In genomic region chr7:66352071-66352470, GRCh38 we compare ENCODE assay signal across 1 cellular context.
TF ChIP-seq lines count a peak whose summit lies in the region.

No MANE protein-coding gene starts in this region.

TF ChIP-seq in HepG2, 621 proteins besides CTCF, POLR2A, EP300 and RAD21 (continued from another document):
- TF ChIP-seq, protein P1, sequence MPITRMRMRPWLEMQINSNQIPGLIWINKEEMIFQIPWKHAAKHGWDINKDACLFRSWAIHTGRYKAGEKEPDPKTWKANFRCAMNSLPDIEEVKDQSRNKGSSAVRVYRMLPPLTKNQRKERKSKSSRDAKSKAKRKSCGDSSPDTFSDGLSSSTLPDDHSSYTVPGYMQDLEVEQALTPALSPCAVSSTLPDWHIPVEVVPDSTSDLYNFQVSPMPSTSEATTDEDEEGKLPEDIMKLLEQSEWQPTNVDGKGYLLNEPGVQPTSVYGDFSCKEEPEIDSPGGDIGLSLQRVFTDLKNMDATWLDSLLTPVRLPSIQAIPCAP (CRISPR knock-in tag; IDR thresholded peaks at IDR 0.05; ENCODE audit: low read depth): no peak
- TF ChIP-seq ZSCAN25 (CRISPR knock-in tag; IDR thresholded peaks at IDR 0.05) (no peak), ZMYM3 (CRISPR knock-in tag; IDR thresholded peaks at IDR 0.05) (no peak), SRY (CRISPR knock-in tag; IDR thresholded peaks at IDR 0.05) (no peak), ZNF713 (CRISPR knock-in tag; IDR thresholded peaks at IDR 0.05) (no peak), NFATC3 (CRISPR knock-in tag; IDR thresholded peaks at IDR 0.05) (no peak), PAXIP1 (CRISPR knock-in tag; conservative IDR thresholded peaks at IDR 0.05) (no peak), FOXA1 (IDR thresholded peaks at IDR 0.05) (no peak), FOXA1 (CRISPR knock-in tag; IDR thresholded peaks at IDR 0.05) (0 out of 2 replicates have a peak, but pooled peaks have one; percentile 36), GTF3A (CRISPR knock-in tag; conservative IDR thresholded peaks at IDR 0.05) (no peak), ASH2L (IDR thresholded peaks at IDR 0.05; ENCODE audit: insufficient read length, low read depth, low read length) (peak; percentile 23), STAG1 (CRISPR knock-in tag; IDR thresholded peaks at IDR 0.05) (peak; percentile 33), TCF7 (IDR thresholded peaks at IDR 0.05; ENCODE audit: low read depth) (no peak), SNRNP70 (IDR thresholded peaks at IDR 0.05; ENCODE audit: low read depth, low read length) (no peak)
- TF ChIP-seq, protein P2, sequence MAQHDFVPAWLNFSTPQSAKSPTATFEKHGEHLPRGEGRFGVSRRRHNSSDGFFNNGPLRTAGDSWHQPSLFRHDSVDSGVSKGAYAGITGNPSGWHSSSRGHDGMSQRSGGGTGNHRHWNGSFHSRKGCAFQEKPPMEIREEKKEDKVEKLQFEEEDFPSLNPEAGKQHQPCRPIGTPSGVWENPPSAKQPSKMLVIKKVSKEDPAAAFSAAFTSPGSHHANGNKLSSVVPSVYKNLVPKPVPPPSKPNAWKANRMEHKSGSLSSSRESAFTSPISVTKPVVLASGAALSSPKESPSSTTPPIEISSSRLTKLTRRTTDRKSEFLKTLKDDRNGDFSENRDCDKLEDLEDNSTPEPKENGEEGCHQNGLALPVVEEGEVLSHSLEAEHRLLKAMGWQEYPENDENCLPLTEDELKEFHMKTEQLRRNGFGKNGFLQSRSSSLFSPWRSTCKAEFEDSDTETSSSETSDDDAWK (CRISPR knock-in tag; IDR thresholded peaks at IDR 0.05): no peak
- TF ChIP-seq, protein P3, sequence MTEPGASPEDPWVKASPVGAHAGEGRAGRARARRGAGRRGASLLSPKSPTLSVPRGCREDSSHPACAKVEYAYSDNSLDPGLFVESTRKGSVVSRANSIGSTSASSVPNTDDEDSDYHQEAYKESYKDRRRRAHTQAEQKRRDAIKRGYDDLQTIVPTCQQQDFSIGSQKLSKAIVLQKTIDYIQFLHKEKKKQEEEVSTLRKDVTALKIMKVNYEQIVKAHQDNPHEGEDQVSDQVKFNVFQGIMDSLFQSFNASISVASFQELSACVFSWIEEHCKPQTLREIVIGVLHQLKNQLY (CRISPR knock-in tag; IDR thresholded peaks at IDR 0.05): no peak
TF ChIP-seq in HepG2: peak in this region for 4.
